1 cellular context compared by ENCODE assay signal in genomic region chr7:26187380-26188290, GRCh38.
A peak's percentile ranks its signal among the peaks of the same experiment; 100 is the strongest.
TF ChIP-seq lines count a peak whose summit lies in the region.

No MANE protein-coding gene starts in this region.

TF ChIP-seq in A549, 52 proteins besides CTCF, POLR2A, EP300 and RAD21 (continued from another document):
- TF ChIP-seq REST (IDR thresholded peaks at IDR 0.05) (peak; percentile 27; the same call in 1 of the 2 replicates), HOXB5 (CRISPR knock-in tag; IDR thresholded peaks at IDR 0.05) (peak; percentile 39; the same call in 1 of the 2 replicates), HES2 (IDR thresholded peaks at IDR 0.05) (no peak), FOSB (CRISPR knock-in tag; IDR thresholded peaks at IDR 0.05) (peak; percentile 93), PBX3 (IDR thresholded peaks at IDR 0.05) (no peak), NR3C1 (IDR thresholded peaks at IDR 0.05) (no peak), POLR2AphosphoS2 (conservative IDR thresholded peaks at IDR 0.05; ENCODE audit: low read length) (peak; percentile 98), JUN (IDR thresholded peaks at IDR 0.05) (peak in 1 of 2 experiments; percentile 16; a peak in 2 of 5 replicates), MAFK (IDR thresholded peaks at IDR 0.05; ENCODE audit: partially characterized antibody) (no peak), KDM1A (IDR thresholded peaks at IDR 0.05; ENCODE audit: low read depth) (no peak), ESRRA (IDR thresholded peaks at IDR 0.05; ENCODE audit: borderline replicate concordance, low read length) (no peak), ZNF302 (CRISPR knock-in tag; IDR thresholded peaks at IDR 0.05) (no peak), HDAC2 (IDR thresholded peaks at IDR 0.05) (no peak), PHF8 (IDR thresholded peaks at IDR 0.05; ENCODE audit: borderline replicate concordance, low read depth) (no peak), ELK1 (IDR thresholded peaks at IDR 0.05; ENCODE audit: low read depth, low read length) (no peak), SMC3 (IDR thresholded peaks at IDR 0.05) (0 out of 3 replicates have a peak, but pooled peaks have one; percentile 3), HOXA7 (CRISPR knock-in tag; IDR thresholded peaks at IDR 0.05) (peak; percentile 97), CHD2 (IDR thresholded peaks at IDR 0.05; ENCODE audit: low read length, partially characterized antibody) (peak; percentile 53), FOXS1 (CRISPR knock-in tag; IDR thresholded peaks at IDR 0.05) (no peak), GATA3 (IDR thresholded peaks at IDR 0.05; ENCODE audit: borderline replicate concordance) (no peak), MAZ (IDR thresholded peaks at IDR 0.05; ENCODE audit: borderline replicate concordance, low read depth, low read length) (no peak), E2F6 (IDR thresholded peaks at IDR 0.05; ENCODE audit: borderline replicate concordance, low read depth) (no peak)
